Comparison of ENCODE assay signal across 10 cellular contexts in genomic region chr14:91350483-91350812, GRCh38.
DNase-seq lines count a peak whose midpoint lies in the region; ATAC-seq, FAIRE-seq and TF ChIP-seq lines count a peak whose summit lies in the region.
"Had no signal": no experiment of that assay in that cellular context is flagged by ENCODE, and none has a peak within 500 bp of the region (broad histone marks: within the 10 kb centered on the region; RNA-seq: fewer than 3 reads in every experiment).

No MANE protein-coding gene starts in this region.

- peaks cover 92% of the 10 kb centered on the region for H3K4me1 ChIP-seq in OCI-LY1 (ENCODE audit: insufficient read depth, low read length, severe bottlenecking)
- peaks cover 58% of the 10 kb centered on the region for H3K4me1 ChIP-seq in lower lobe of right lung
- H3K4me1 ChIP-seq in foreskin keratinocyte = no peaks in the 10 kb centered on the region

- FAIRE-seq in RCC 7860 (lab: Jason Lieb, UNC) = no peak

- H3K4me2 ChIP-seq in OCI-LY1 (ENCODE audit: low read length) = peak overlapping the region; percentile 77

- H2AFZ ChIP-seq in OCI-LY1 (ENCODE audit: low read length) = no peak overlapping the region

- intact Hi-C loops in lower lobe of right lung (cut with DNase I) = no loop called here

- ATAC-seq in GM21529 (IDR thresholded peaks at IDR 0.05; ENCODE audit: unreplicated experiment) (peak; percentile 0), lower lobe of right lung (no peak), HG03521 (IDR thresholded peaks at IDR 0.05; ENCODE audit: unreplicated experiment) (no peak), foreskin keratinocyte (no peak)

- H4K20me1 ChIP-seq in OCI-LY1 (ENCODE audit: insufficient read depth, low read length) = no peaks in the 10 kb centered on the region

- H3K79me2 ChIP-seq in OCI-LY1 (ENCODE audit: insufficient read depth, low read length) = peaks cover 43% of the 10 kb centered on the region

- H3F3A ChIP-seq in OCI-LY1 (ENCODE audit: insufficient read depth, low read length) = no peaks in the 10 kb centered on the region

- peak overlapping the region; percentile 50 for H3K9ac ChIP-seq in OCI-LY1 (ENCODE audit: low read length)

- H3K27me3 ChIP-seq in GM06990 (replicated peaks; ENCODE audit: control insufficient read depth, insufficient read depth, low read length) (no peaks in the 10 kb centered on the region), OCI-LY1 (ENCODE audit: insufficient read depth, low read length) (no peaks in the 10 kb centered on the region), lower lobe of right lung (ENCODE audit: low read depth) (no peaks in the 10 kb centered on the region), foreskin keratinocyte (no peaks in the 10 kb centered on the region)

- H3K36me3 ChIP-seq in GM06990 (ENCODE audit: control insufficient read depth, insufficient read depth, low read length) (peaks cover 5% of the 10 kb centered on the region), OCI-LY1 (ENCODE audit: insufficient read depth, low read length) (peaks cover 17% of the 10 kb centered on the region; the same call in 1 of the 2 replicates), lower lobe of right lung (no peaks in the 10 kb centered on the region)

- TF ChIP-seq CTCF in GM06990 (IDR thresholded peaks at IDR 0.05; ENCODE audit: insufficient read depth, low read length, poor library complexity, severe bottlenecking) = no peak
- TF ChIP-seq CTCF in OCI-LY1 (IDR thresholded peaks at IDR 0.05; ENCODE audit: low read length) = no peak
- no peak for TF ChIP-seq CTCF in lower lobe of right lung (IDR thresholded peaks at IDR 0.05)
- no peak for TF ChIP-seq CTCF in foreskin keratinocyte (conservative IDR thresholded peaks at IDR 0.05)

- H3K9me3 ChIP-seq in OCI-LY1 (ENCODE audit: low read length) = no peaks in the 10 kb centered on the region
- no peaks in the 10 kb centered on the region for H3K9me3 ChIP-seq in lower lobe of right lung

- H3K27ac ChIP-seq in OCI-LY1 (ENCODE audit: low read depth, low read length, poor library complexity, severe bottlenecking) (peak overlapping the region; percentile 97), lower lobe of right lung (peak overlapping the region; percentile 13), foreskin keratinocyte (no peak overlapping the region)
- H3K27ac ChIP-seq: SK-N-MC had no signal

- DNase-seq in GM06990 (ENCODE audit: extremely low read depth, insufficient read length) (no peak), lower lobe of right lung (no peak), RCC 7860 (ENCODE audit: low spot score) (no peak), DMS79 treated with DMSO at 0.1 percent for 48 hours (lab: John Stamatoyannopoulos, UW) (no peak), foreskin keratinocyte (no peak)
- DNase-seq: NCI-H1417 treated with DMSO at 0.1 percent for 48 hours had no signal

- H3K4me3 ChIP-seq in GM06990 (replicated peaks; ENCODE audit: low read depth, low read length) (peak overlapping the region; percentile 24), OCI-LY1 (ENCODE audit: low read depth, low read length, poor library complexity, severe bottlenecking) (peak overlapping the region; percentile 47), lower lobe of right lung (peak overlapping the region; percentile 27)
- H3K4me3 ChIP-seq: SK-N-MC had no signal

- H3K9me2 ChIP-seq in OCI-LY1 (ENCODE audit: low read depth, low read length) = no peaks in the 10 kb centered on the region
